In the genomic region with DNA sequence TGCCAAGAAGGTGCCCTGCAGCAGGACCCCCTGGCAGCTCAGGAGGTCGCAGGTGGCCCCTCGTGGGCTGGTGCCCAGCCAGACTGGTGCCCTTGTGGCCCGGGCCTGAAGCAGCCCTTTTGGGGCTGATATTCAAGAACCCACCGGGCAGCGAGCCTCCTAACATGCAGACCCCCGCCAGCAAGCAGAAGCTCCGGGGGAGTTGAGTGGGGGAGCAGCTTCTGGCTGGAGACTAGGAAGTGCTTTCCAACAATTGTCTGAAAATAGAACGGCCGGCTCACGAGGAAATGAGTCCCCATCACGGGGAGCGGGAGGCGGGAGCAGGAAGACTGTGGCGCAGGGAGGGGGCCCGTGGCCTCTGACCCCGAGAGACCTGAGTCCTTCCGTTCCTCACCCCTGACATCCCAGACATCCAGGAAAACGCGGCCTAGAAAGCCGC, we compare ENCODE assay signal across 10 cellular contexts. TPM values are rescaled to one million over a fixed set of nuclear protein-coding genes. Genes with fewer than 3 reads are reported as not detected.
DNase-seq lines count a peak whose midpoint lies in the region; ATAC-seq and TF ChIP-seq lines count a peak whose summit lies in the region.
"Had no signal": no experiment of that assay in that cellular context is flagged by ENCODE, and none has a peak within 500 bp of the region (broad histone marks: within the 10 kb centered on the region; RNA-seq: fewer than 3 reads in every experiment).

No MANE protein-coding gene starts in this region.

- H4K91ac ChIP-seq in mesenchymal stem cell (ENCODE audit: low read length), result peak overlapping the region; percentile 9

- DNase-seq in activated CD4-positive, alpha-beta T cell treated with anti-CD3 and anti-CD28 coated beads, Interleukin-2, amount 10 ng/mL, durations not matched to agents 7 days and 5 days, result no peak
- DNase-seq in activated CD4-positive, alpha-beta T cell treated with anti-CD3 and anti-CD28 coated beads for 4 hours, result no peak
- peak in 3 of 10 donors; percentile 65 to 70 (median 67) for DNase-seq in dorsolateral prefrontal cortex
- no peak for DNase-seq in mesenchymal stem cell
- peak; percentile 63 to 79 for DNase-seq in upper lobe of left lung
- no peak for DNase-seq in activated naive CD4-positive, alpha-beta T cell (lab: John Stamatoyannopoulos, UW)
- DNase-seq: NCI-H187 treated with DMSO at 0.1 percent for 48 hours, SIG-M5 had no signal

- CTCF ChIA-PET in activated CD4-positive, alpha-beta T cell treated with anti-CD3 and anti-CD28 coated beads, Interleukin-2, amount 10 ng/mL, durations not matched to agents 7 days and 5 days (lab: Charles Lee), result interaction anchor here (0.7 to 1.5 kb wide), 5 partner anchors 9 to 170 kb away, joined by 3 to 12 read pairs (median 4); partner anchors contain the start of gene INTS1

- H3K4me2 ChIP-seq in mesenchymal stem cell (ENCODE audit: low read length, poor library complexity, severe bottlenecking), result peak overlapping the region; percentile 35

- H2BK5ac ChIP-seq in mesenchymal stem cell (ENCODE audit: low read depth, low read length, poor library complexity, severe bottlenecking), result peak overlapping the region; percentile 84

- no peaks in the 10 kb centered on the region for H3K79me1 ChIP-seq in mesenchymal stem cell (replicated peaks; ENCODE audit: low read length, poor library complexity, severe bottlenecking)

- intact Hi-C loops in dorsolateral prefrontal cortex (cut with DNase I), result no loop called here

- H4K8ac ChIP-seq in mesenchymal stem cell (ENCODE audit: low read length), result peak overlapping the region; percentile 88

- H3K4ac ChIP-seq in mesenchymal stem cell (ENCODE audit: low read depth in 1 of 2, low read length in 2 of 2), result peak overlapping the region; percentile 18 to 29

- H3K9me3 ChIP-seq in mesenchymal stem cell (ENCODE audit: control insufficient read depth, low read length) (peaks cover under 1% of the 10 kb centered on the region), upper lobe of left lung (peaks cover 0 to 2% (median 0%) of the 10 kb centered on the region in 4 donors)

- no peaks in the 10 kb centered on the region for H3K9me3 Mint-ChIP-seq in activated CD4-positive, alpha-beta T cell treated with anti-CD3 and anti-CD28 coated beads, Interleukin-2, amount 10 ng/mL, durations not matched to agents 7 days and 5 days

- no peak overlapping the region for H3K4me3 Mint-ChIP-seq in activated CD4-positive, alpha-beta T cell treated with anti-CD3 and anti-CD28 coated beads, Interleukin-2, amount 10 ng/mL, durations not matched to agents 7 days and 5 days

- H3K36me3 ChIP-seq in mesenchymal stem cell (ENCODE audit: control insufficient read depth in 1 of 2, insufficient read depth in 2 of 2, low read depth in 1 of 2, low read length in 2 of 2), result no peaks in the 10 kb centered on the region
- H3K36me3 ChIP-seq in upper lobe of left lung, result no peaks in the 10 kb centered on the region

- H3K4me3 ChIP-seq in dorsolateral prefrontal cortex, result peak overlapping the region in 17 of 59 donors; percentile 3 to 37 (median 17)
- no peak overlapping the region for H3K4me3 ChIP-seq in mesenchymal stem cell (ENCODE audit: insufficient read depth in 1 of 2, low read depth in 1 of 2, low read length in 2 of 2)
- H3K4me3 ChIP-seq in upper lobe of left lung, result peak overlapping the region in 2 of 4 donors; percentile 1 to 18

- TF ChIP-seq POLR2A in upper lobe of left lung (IDR thresholded peaks at IDR 0.05), result no peak

- peak overlapping the region; percentile 71 for H2BK120ac ChIP-seq in mesenchymal stem cell (ENCODE audit: low read depth, low read length)

- H3K18ac ChIP-seq in mesenchymal stem cell (ENCODE audit: low read depth in 1 of 2, low read length in 2 of 2), result peak overlapping the region in 1 of 2 experiments; percentile 44

- POLR2A ChIA-PET in activated CD4-positive, alpha-beta T cell treated with anti-CD3 and anti-CD28 coated beads, Interleukin-2, amount 10 ng/mL, durations not matched to agents 7 days and 5 days (lab: Charles Lee), result no interaction called here

- H3K36me3 Mint-ChIP-seq in activated CD4-positive, alpha-beta T cell treated with anti-CD3 and anti-CD28 coated beads, Interleukin-2, amount 10 ng/mL, durations not matched to agents 7 days and 5 days (ENCODE audit: low read depth), result no peaks in the 10 kb centered on the region

- H3K27me3 ChIP-seq in dorsolateral prefrontal cortex, result peaks cover 0 to 3% (median 0%) of the 10 kb centered on the region in 45 donors
- peaks cover 0 to 6% of the 10 kb centered on the region in 2 experiments for H3K27me3 ChIP-seq in mesenchymal stem cell (ENCODE audit: control insufficient read depth in 1 of 2, insufficient read depth in 1 of 2, low read length in 2 of 2)
- H3K27me3 ChIP-seq in upper lobe of left lung, result no peaks in the 10 kb centered on the region

- ATAC-seq in upper lobe of left lung (ENCODE audit: low FRiP score in 2 of 2), result peak in 1 of 2 donors; percentile 38
- ATAC-seq in HG02763 (IDR thresholded peaks at IDR 0.05; ENCODE audit: unreplicated experiment), result no peak
- ATAC-seq in HG02973 (IDR thresholded peaks at IDR 0.05; ENCODE audit: unreplicated experiment), result no peak

- H3K4me1 ChIP-seq in mesenchymal stem cell (ENCODE audit: control insufficient read depth, insufficient read depth, low read depth, low read length) (peaks cover 29% of the 10 kb centered on the region), upper lobe of left lung (peaks cover 3 to 17% (median 8%) of the 10 kb centered on the region in 4 donors)

- TF ChIP-seq CTCF in dorsolateral prefrontal cortex (IDR thresholded peaks at IDR 0.05 in 54 of 56, conservative IDR thresholded peaks at IDR 0.05 in 2 of 56; ENCODE audit: low read depth in 1 of 56, partially characterized antibody in 56 of 56) (no peak), upper lobe of left lung (IDR thresholded peaks at IDR 0.05) (no peak)

- peak in 1 of 4 donors; percentile 47 for TF ChIP-seq EP300 in upper lobe of left lung (IDR thresholded peaks at IDR 0.05)

- H2AK5ac ChIP-seq in mesenchymal stem cell (ENCODE audit: low read length, severe bottlenecking), result no peak overlapping the region

- 74% methylated on average over 20 of the region's 20 CpGs for WGBS in mesenchymal stem cell
- 21 to 28% methylated on average over 14 to 20 of the region's 20 CpGs for WGBS in upper lobe of left lung, 2 donors

- H3K27me3 Mint-ChIP-seq in activated CD4-positive, alpha-beta T cell treated with anti-CD3 and anti-CD28 coated beads, Interleukin-2, amount 10 ng/mL, durations not matched to agents 7 days and 5 days, result no peaks in the 10 kb centered on the region

- H3K14ac ChIP-seq in mesenchymal stem cell (ENCODE audit: low read length in 2 of 2), result no peak overlapping the region

- H3K4me1 Mint-ChIP-seq in activated CD4-positive, alpha-beta T cell treated with anti-CD3 and anti-CD28 coated beads, Interleukin-2, amount 10 ng/mL, durations not matched to agents 7 days and 5 days, result peaks cover 33% of the 10 kb centered on the region

- H3K9ac ChIP-seq in mesenchymal stem cell (ENCODE audit: low read length), result no peak overlapping the region

- no peak overlapping the region for H2BK15ac ChIP-seq in mesenchymal stem cell (ENCODE audit: low read depth, poor library complexity, severe bottlenecking)

- no peak overlapping the region for H3K23ac ChIP-seq in mesenchymal stem cell (ENCODE audit: low read length in 2 of 2)

- H3K27ac ChIP-seq in dorsolateral prefrontal cortex (peak overlapping the region in 56 of 59 donors; percentile 58 to 97 (median 84)), mesenchymal stem cell (ENCODE audit: low read length, poor library complexity, severe bottlenecking) (peak overlapping the region; percentile 50), upper lobe of left lung (peak overlapping the region; percentile 75 to 88 (median 82))

- no peak overlapping the region for H2AFZ ChIP-seq in mesenchymal stem cell (ENCODE audit: low read depth, low read length)

- H2BK12ac ChIP-seq in mesenchymal stem cell (ENCODE audit: low read length in 2 of 2), result peak overlapping the region in 1 of 2 experiments; percentile 32

- peak overlapping the region; percentile 85 for H3K27ac Mint-ChIP-seq in activated CD4-positive, alpha-beta T cell treated with anti-CD3 and anti-CD28 coated beads, Interleukin-2, amount 10 ng/mL, durations not matched to agents 7 days and 5 days

RNA-seq across cellular contexts. Expression of gene INTS1, which starts 9.5 kb away (rescaled TPM):
- 100 to 1,000 TPM in 1 of 2 experiments, 10 to 100 TPM in 1; 90.6 to 104 TPM for total RNA-seq in activated CD4-positive, alpha-beta T cell treated with anti-CD3 and anti-CD28 coated beads, Interleukin-2, amount 10 ng/mL, durations not matched to agents 7 days and 5 days
- total RNA-seq in dorsolateral prefrontal cortex, result 100 to 1,000 TPM in 104 of 120 experiments, 10 to 100 TPM in 16; 86.1 to 155 (median 115) TPM
- 23.4 TPM for polyA plus RNA-seq in mesenchymal stem cell (2013, experiment 1 of 2)
- polyA plus RNA-seq in mesenchymal stem cell (2013, experiment 2 of 2), result 22.7 TPM
- total RNA-seq in upper lobe of left lung, result 100 to 1,000 TPM in 2 of 6 donors, 10 to 100 TPM in 4; 38.6 to 215 (median 72.3) TPM

RNA-seq across cellular contexts. Expression of gene MAFK, which starts 16.8 kb away (rescaled TPM):
- total RNA-seq in activated CD4-positive, alpha-beta T cell treated with anti-CD3 and anti-CD28 coated beads, Interleukin-2, amount 10 ng/mL, durations not matched to agents 7 days and 5 days, result 10 to 100 TPM; 24.7 to 29.3 TPM
- total RNA-seq in dorsolateral prefrontal cortex (10 to 100 TPM; 20.6 to 96.7 (median 37.6) TPM), upper lobe of left lung (100 to 1,000 TPM in 1 of 6 donors, 10 to 100 TPM in 5; 48.0 to 117 (median 77.9) TPM)
- polyA plus RNA-seq in mesenchymal stem cell (2013, experiment 1 of 2), result 12.8 TPM
- 12.8 TPM for polyA plus RNA-seq in mesenchymal stem cell (2013, experiment 2 of 2)

RNA-seq across cellular contexts. Expression of gene TMEM184A, which starts 42.3 kb away (rescaled TPM):
- total RNA-seq in activated CD4-positive, alpha-beta T cell treated with anti-CD3 and anti-CD28 coated beads, Interleukin-2, amount 10 ng/mL, durations not matched to agents 7 days and 5 days, result not detected
- total RNA-seq in dorsolateral prefrontal cortex, result under 1 TPM in 31 of 120 experiments, not detected in 89; 0.07 to 0.85 (median 0.16) TPM
- polyA plus RNA-seq in mesenchymal stem cell (2013, experiment 1 of 2), result 0.39 TPM
- polyA plus RNA-seq in mesenchymal stem cell (2013, experiment 2 of 2), result 0.45 TPM
- 10 to 100 TPM in 3 of 6 donors, 1 to 10 TPM in 3; 5.0 to 11.7 (median 10.4) TPM for total RNA-seq in upper lobe of left lung

RNA-seq across cellular contexts. Expression of gene MICALL2, which starts 54.4 kb away (rescaled TPM):
- 1 to 10 TPM; 2.1 to 2.7 TPM for total RNA-seq in activated CD4-positive, alpha-beta T cell treated with anti-CD3 and anti-CD28 coated beads, Interleukin-2, amount 10 ng/mL, durations not matched to agents 7 days and 5 days
- 100 to 1,000 TPM in 21 of 120 experiments, 10 to 100 TPM in 99; 38.3 to 170 (median 81.2) TPM for total RNA-seq in dorsolateral prefrontal cortex
- 31.0 TPM for polyA plus RNA-seq in mesenchymal stem cell (2013, experiment 1 of 2)
- polyA plus RNA-seq in mesenchymal stem cell (2013, experiment 2 of 2), result 31.5 TPM
- total RNA-seq in upper lobe of left lung, result 10 to 100 TPM; 17.8 to 67.1 (median 42.4) TPM

RNA-seq across cellular contexts. Expression of gene PSMG3, which starts 56.2 kb away (rescaled TPM):
- 10 to 100 TPM; 23.1 to 29.3 TPM for total RNA-seq in activated CD4-positive, alpha-beta T cell treated with anti-CD3 and anti-CD28 coated beads, Interleukin-2, amount 10 ng/mL, durations not matched to agents 7 days and 5 days
- 10 to 100 TPM; 14.7 to 44.6 (median 28.9) TPM for total RNA-seq in dorsolateral prefrontal cortex
- polyA plus RNA-seq in mesenchymal stem cell (2013, experiment 1 of 2), result 7.3 TPM
- polyA plus RNA-seq in mesenchymal stem cell (2013, experiment 2 of 2), result 8.7 TPM
- 10 to 100 TPM; 19.0 to 53.1 (median 21.6) TPM for total RNA-seq in upper lobe of left lung

Comparison
In these comparisons a context has a peak if more than half of its experiments do, and no peak if none do; other contexts are left out.
1. DNase-seq: peak in upper lobe of left lung (2 of 2); none in activated CD4-positive, alpha-beta T cell treated with anti-CD3 and anti-CD28 coated beads, Interleukin-2, amount 10 ng/mL, durations not matched to agents 7 days and 5 days (single experiment), activated CD4-positive, alpha-beta T cell treated with anti-CD3 and anti-CD28 coated beads for 4 hours (0 of 2), mesenchymal stem cell (single experiment) and activated naive CD4-positive, alpha-beta T cell (0 of 4).
2. Peak in every context shown above with its lines, with median percentiles within 50 percentile points of each other: H3K27ac ChIP-seq.